Comparison of ENCODE assay signal across 24 cellular contexts in the genomic region with DNA sequence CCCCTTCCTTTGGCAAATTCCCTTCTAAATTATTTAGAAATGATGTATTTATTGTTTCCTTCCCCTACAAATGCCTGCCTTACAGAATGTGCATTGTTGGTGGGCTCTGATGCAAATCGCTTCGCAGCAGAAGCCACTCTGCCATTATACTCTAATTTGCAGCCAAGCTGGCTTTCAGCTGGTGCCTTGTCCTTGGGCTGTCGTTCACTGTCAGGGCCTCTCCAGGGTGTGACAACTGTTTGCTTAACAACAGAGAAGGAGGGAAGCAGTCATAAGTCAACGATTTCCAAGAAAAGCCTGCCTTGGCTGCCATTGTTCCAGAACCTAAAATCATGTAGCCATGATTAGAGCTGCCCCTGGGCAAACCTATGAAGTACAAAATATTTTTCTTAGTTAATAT.
A peak's percentile ranks its signal among the peaks of the same experiment; 100 is the strongest.
DNase-seq lines count a peak whose midpoint lies in the region; ATAC-seq and TF ChIP-seq lines count a peak whose summit lies in the region.
"Had no signal": no experiment of that assay in that cellular context is flagged by ENCODE, and none has a peak within 500 bp of the region (broad histone marks: within the 10 kb centered on the region; RNA-seq: fewer than 3 reads in every experiment).

No MANE protein-coding gene starts in this region.

- ATAC-seq in HG03520 (IDR thresholded peaks at IDR 0.05; ENCODE audit: unreplicated experiment) (no peak), esophagus mucosa (no peak)
- ATAC-seq: activated T-cell treated with anti-CD3 and anti-CD28 coated beads, Interleukin-2, amount 50 U/mL, for 72 hours; gastroesophageal sphincter; left lung; Right ventricle myocardium inferior had no signal

- no peaks in the 10 kb centered on the region for H3K36me3 ChIP-seq in colonic mucosa
- H3K36me3 ChIP-seq in effector memory CD4-positive, alpha-beta T cell (ENCODE audit: control insufficient read depth, insufficient read depth, low read length): no peaks in the 10 kb centered on the region
- H3K36me3 ChIP-seq: gastroesophageal sphincter, left lung, uterus had no signal

- no peak overlapping the region for H3K4me3 ChIP-seq in colonic mucosa
- no peak overlapping the region for H3K4me3 ChIP-seq in effector memory CD4-positive, alpha-beta T cell (ENCODE audit: insufficient read depth, low read depth, low read length, poor library complexity, severe bottlenecking)
- H3K4me3 ChIP-seq: dorsolateral prefrontal cortex, gastroesophageal sphincter, left lung, uterus had no signal

- peak; percentile 53 for DNase-seq in NCI-H748 (lab: John Stamatoyannopoulos, UW; ENCODE audit: unreplicated experiment)
- no peak for DNase-seq in NCI-H748 treated with DMSO at 0.1 percent for 48 hours (lab: John Stamatoyannopoulos, UW)
- peak; percentile 53 for DNase-seq in colonic mucosa
- DNase-seq in myocyte (ENCODE audit: low read depth): peak; percentile 52
- no peak for DNase-seq in effector memory CD4-positive, alpha-beta T cell
- no peak for DNase-seq in G401 (ENCODE audit: low spot score)
- DNase-seq: ACHN; activated CD4-positive, alpha-beta T cell treated with anti-CD3 and anti-CD28 coated beads for 4 hours; activated naive CD4-positive, alpha-beta T cell treated with anti-CD3 and anti-CD28 coated beads, Interleukin-2, amount 10 ng/mL, durations not matched to agents 7 days and 5 days; activated T-cell treated with anti-CD3 and anti-CD28 coated beads, Interleukin-2, amount 50 U/mL, for 72 hours; anterior cingulate cortex; central memory CD4-positive, alpha-beta T cell; dorsolateral prefrontal cortex; erythroblast; left lung; NCI-H1694; occipital lobe; stimulated activated CD8-positive, alpha-beta memory T cell treated with anti-CD3 and anti-CD28 coated beads, Interleukin-4, amount 100 ng/mL, for 48 hours; uterus had no signal

- H3K27me3 ChIP-seq in colonic mucosa: no peaks in the 10 kb centered on the region
- H3K27me3 ChIP-seq in effector memory CD4-positive, alpha-beta T cell (replicated peaks; ENCODE audit: control insufficient read depth, insufficient read depth, low read length, poor library complexity, severe bottlenecking): no peaks in the 10 kb centered on the region
- H3K27me3 ChIP-seq: dorsolateral prefrontal cortex, gastroesophageal sphincter, left lung, uterus had no signal

- TF ChIP-seq CTCF in colonic mucosa (IDR thresholded peaks at IDR 0.05): no peak

- no peak overlapping the region for H3K27ac ChIP-seq in colonic mucosa
- no peak overlapping the region for H3K27ac ChIP-seq in effector memory CD4-positive, alpha-beta T cell (ENCODE audit: insufficient read depth, low read length, poor library complexity, severe bottlenecking)
- H3K27ac ChIP-seq: C4-2B, dorsolateral prefrontal cortex, gastroesophageal sphincter, left lung, uterus had no signal

- no peaks in the 10 kb centered on the region for H3K9me3 ChIP-seq in colonic mucosa
- no peaks in the 10 kb centered on the region for H3K9me3 ChIP-seq in effector memory CD4-positive, alpha-beta T cell (ENCODE audit: control insufficient read depth, low read length)
- H3K9me3 ChIP-seq: gastroesophageal sphincter, left lung, uterus had no signal

- no peak overlapping the region for H3K9ac ChIP-seq in colonic mucosa (ENCODE audit: low read depth in 2 of 2, low read length in 2 of 2)

- peaks cover 12% of the 10 kb centered on the region for H3K4me1 ChIP-seq in colonic mucosa
- H3K4me1 ChIP-seq in effector memory CD4-positive, alpha-beta T cell (ENCODE audit: control insufficient read depth, insufficient read depth, low read length, poor library complexity, severe bottlenecking): no peaks in the 10 kb centered on the region
- H3K4me1 ChIP-seq: gastroesophageal sphincter, left lung, uterus had no signal

- intact Hi-C loops in colonic mucosa (cut with DNase I): no loop called here

- in situ Hi-C loops in G401 (cut with HindIII; ENCODE audit: low sequenced_read_pairs): no loop called here

Comparison
In these comparisons a context has a peak if more than half of its experiments do, and no peak if none do; other contexts are left out.
1. DNase-seq: peak in NCI-H748 (single experiment), colonic mucosa (single experiment) and myocyte (single experiment); none in NCI-H748 treated with DMSO at 0.1 percent for 48 hours (single experiment), effector memory CD4-positive, alpha-beta T cell (0 of 3) and G401 (single experiment).